In genomic region chr12:60947533-60947932, GRCh38 we compare ENCODE assay signal across 24 cellular contexts.
"Had no signal": no experiment of that assay in that cellular context is flagged by ENCODE, and none has a peak within 500 bp of the region (broad histone marks: within the 10 kb centered on the region; RNA-seq: fewer than 3 reads in every experiment).

No MANE protein-coding gene starts in this region.

- H3K4me3 ChIP-seq: gastroesophageal sphincter, hepatocyte, left ventricle myocardium inferior, lung, right atrium auricular region, suprapubic skin, tibial artery, upper lobe of right lung had no signal

- H3K9me3 ChIP-seq: gastroesophageal sphincter, left ventricle myocardium inferior, right atrium auricular region, suprapubic skin, tibial artery, upper lobe of right lung had no signal

- H3K27ac ChIP-seq: brain microvascular endothelial cell, gastroesophageal sphincter, hepatocyte, left ventricle myocardium inferior, right atrium auricular region, suprapubic skin, tibial artery, upper lobe of right lung had no signal

- H3K4me1 ChIP-seq: gastroesophageal sphincter, left ventricle myocardium inferior, right atrium auricular region, suprapubic skin, tibial artery, upper lobe of right lung had no signal

- H3K27me3 ChIP-seq: brain microvascular endothelial cell, gastroesophageal sphincter, hepatocyte, right atrium auricular region, suprapubic skin, tibial artery, upper lobe of right lung had no signal

- H3K36me3 ChIP-seq: brain microvascular endothelial cell, gastroesophageal sphincter, left ventricle myocardium inferior, right atrium auricular region, suprapubic skin, tibial artery, upper lobe of right lung had no signal

- DNase-seq: activated CD4-positive, alpha-beta memory T cell treated with anti-CD3 and anti-CD28 coated beads, Interleukin-2, amount 10 ng/mL, durations not matched to agents 7 days and 5 days; activated CD4-positive, alpha-beta T cell treated with anti-CD3 and anti-CD28 coated beads for 1 hour; activated CD4-positive, alpha-beta T cell treated with anti-CD3 and anti-CD28 coated beads, Interleukin-2, amount 10 ng/mL, durations not matched to agents 7 days and 5 days; activated CD8-positive, alpha-beta memory T cell treated with anti-CD3 and anti-CD28 coated beads, Interleukin-2, amount 50 U/mL, for 48 hours; activated gamma-delta T cell; activated naive CD4-positive, alpha-beta T cell treated with anti-CD3 and anti-CD28 coated beads, Interleukin-2, amount 10 ng/mL, durations not matched to agents 7 days and 5 days; activated naive CD8-positive, alpha-beta T cell treated with anti-CD3 and anti-CD28 coated beads, Interleukin-2, amount 10 ng/mL, durations not matched to agents 7 days and 5 days; activated T-cell treated with anti-CD3 and anti-CD28 coated beads, Interleukin-2, amount 50 U/mL, for 24 hours; amniotic stem cell; brain microvascular endothelial cell; caudate nucleus; islet precursor cell; left ventricle myocardium inferior; mesendoderm; stimulated activated CD4-positive, alpha-beta T cell treated with anti-CD3 and anti-CD28 coated beads, Interleukin-15, amount 100 ng/mL, for 24 hours; stimulated activated CD4-positive, alpha-beta T cell treated with anti-CD3 and anti-CD28 coated beads, Interleukin-2, amount 100 ng/mL, for 24 hours; stimulated activated naive CD4-positive, alpha-beta T cell; tibial artery; upper lobe of right lung had no signal
